In genomic region chr17:19940722-19941464, GRCh38 we compare ENCODE assay signal across 12 cellular contexts. TPM values are rescaled to one million over a fixed set of nuclear protein-coding genes. Genes with fewer than 3 reads are reported as not detected.
DNase-seq lines count a peak whose midpoint lies in the region; ATAC-seq and TF ChIP-seq lines count a peak whose summit lies in the region.
"Had no signal": no experiment of that assay in that cellular context is flagged by ENCODE, and none has a peak within 500 bp of the region (broad histone marks: within the 10 kb centered on the region; RNA-seq: fewer than 3 reads in every experiment).

No MANE protein-coding gene starts in this region.

- H3K27ac ChIP-seq in colonic mucosa: peak overlapping the region; percentile 14

- no peaks in the 10 kb centered on the region for H3K27me3 ChIP-seq in colonic mucosa

- H3K4me3 ChIP-seq in colonic mucosa: no peak overlapping the region

- no peaks in the 10 kb centered on the region for H3K9me3 Mint-ChIP-seq in osteocyte (ENCODE audit: unreplicated experiment)
- H3K9me3 Mint-ChIP-seq: stimulated activated naive CD8-positive, alpha-beta T cell treated with anti-CD3 and anti-CD28 coated beads, Interleukin-15, amount 100 ng/mL, for 72 hours had no signal

- intact Hi-C loops in colonic mucosa (cut with DNase I): no loop called here

- H3K36me3 ChIP-seq in colonic mucosa: peaks cover 1% of the 10 kb centered on the region

- no peak overlapping the region for H3K4me3 Mint-ChIP-seq in osteocyte (ENCODE audit: unreplicated experiment)
- H3K4me3 Mint-ChIP-seq: activated CD8-positive, alpha-beta memory T cell treated with anti-CD3 and anti-CD28 coated beads, Interleukin-2, amount 10 ng/mL, durations not matched to agents 7 days and 5 days; stimulated activated naive CD8-positive, alpha-beta T cell treated with anti-CD3 and anti-CD28 coated beads, Interleukin-15, amount 100 ng/mL, for 72 hours had no signal

- no peaks in the 10 kb centered on the region for H3K9me3 ChIP-seq in colonic mucosa

- peaks cover 51% of the 10 kb centered on the region for H3K36me3 Mint-ChIP-seq in osteocyte (ENCODE audit: unreplicated experiment)

- DNase-seq in DMS79 treated with DMSO at 0.1 percent for 48 hours (lab: John Stamatoyannopoulos, UW): peak; percentile 4
- peak; percentile 27 for DNase-seq in LHCN-M2 (ENCODE audit: low read depth)
- DNase-seq in colonic mucosa: no peak
- peak; percentile 48 for DNase-seq in myocyte (ENCODE audit: low read depth)
- DNase-seq in osteocyte (ENCODE audit: extremely low spot score, unreplicated experiment): no peak
- DNase-seq: activated CD8-positive, alpha-beta memory T cell treated with anti-CD3 and anti-CD28 coated beads, Interleukin-2, amount 10 ng/mL, durations not matched to agents 7 days and 5 days; NCI-H1105; SHP77; stimulated activated naive CD8-positive, alpha-beta T cell treated with anti-CD3 and anti-CD28 coated beads, Interleukin-15, amount 100 ng/mL, for 72 hours had no signal

- TF ChIP-seq CTCF in colonic mucosa (IDR thresholded peaks at IDR 0.05) (no peak), osteocyte (IDR thresholded peaks at IDR 0.05) (no peak)

- H3K9ac ChIP-seq in colonic mucosa (ENCODE audit: low read depth in 2 of 2, low read length in 2 of 2): no peak overlapping the region

- H3K27me3 Mint-ChIP-seq in osteocyte (ENCODE audit: unreplicated experiment): no peaks in the 10 kb centered on the region
- H3K27me3 Mint-ChIP-seq: activated CD8-positive, alpha-beta memory T cell treated with anti-CD3 and anti-CD28 coated beads, Interleukin-2, amount 10 ng/mL, durations not matched to agents 7 days and 5 days; stimulated activated naive CD8-positive, alpha-beta T cell treated with anti-CD3 and anti-CD28 coated beads, Interleukin-15, amount 100 ng/mL, for 72 hours had no signal

- H3K27ac Mint-ChIP-seq in osteocyte (ENCODE audit: unreplicated experiment): no peak overlapping the region
- H3K27ac Mint-ChIP-seq: activated CD8-positive, alpha-beta memory T cell treated with anti-CD3 and anti-CD28 coated beads, Interleukin-2, amount 10 ng/mL, durations not matched to agents 7 days and 5 days; stimulated activated naive CD8-positive, alpha-beta T cell treated with anti-CD3 and anti-CD28 coated beads, Interleukin-15, amount 100 ng/mL, for 72 hours had no signal

- peaks cover 1% of the 10 kb centered on the region for H3K4me1 Mint-ChIP-seq in osteocyte (ENCODE audit: unreplicated experiment)

- no peaks in the 10 kb centered on the region for H3K4me1 ChIP-seq in colonic mucosa

- TF ChIP-seq POLR2A in GM18505 (IDR thresholded peaks at IDR 0.05; ENCODE audit: borderline replicate concordance, extremely low read depth, insufficient read depth, insufficient read length): no peak

- ATAC-seq in GM21529 (IDR thresholded peaks at IDR 0.05; ENCODE audit: unreplicated experiment): no peak
- ATAC-seq in GM18505 (IDR thresholded peaks at IDR 0.05; ENCODE audit: unreplicated experiment): no peak
- no peak for ATAC-seq in GM21447 (IDR thresholded peaks at IDR 0.05; ENCODE audit: unreplicated experiment)
- ATAC-seq: activated CD8-positive, alpha-beta memory T cell treated with anti-CD3 and anti-CD28 coated beads, Interleukin-2, amount 10 ng/mL, durations not matched to agents 7 days and 5 days; stimulated activated naive CD8-positive, alpha-beta T cell treated with anti-CD3 and anti-CD28 coated beads, Interleukin-15, amount 100 ng/mL, for 72 hours had no signal

RNA-seq across cellular contexts. Expression of gene AKAP10, which starts 36.7 kb away (rescaled TPM):
- total RNA-seq in LHCN-M2 (2014; rRNA removed) (20.6 and 22.6 TPM in 2 replicates), colonic mucosa (10 to 100 TPM; 27.5 to 30.3 TPM), myocyte (19.0 and 23.0 TPM in 2 replicates), osteocyte (30.2 and 34.4 TPM in 2 replicates)
- polyA plus RNA-seq in LHCN-M2 (2012): 7.8 TPM
- 12.8 TPM for polyA plus RNA-seq in myocyte (2012)

Comparison
In these comparisons a context has a peak if more than half of its experiments do, and no peak if none do; other contexts are left out.
1. DNase-seq: peak in DMS79 treated with DMSO at 0.1 percent for 48 hours (single experiment), LHCN-M2 (single experiment) and myocyte (single experiment); none in colonic mucosa (single experiment) and osteocyte (single experiment).